ENCODE assay signal across 9 cellular contexts in genomic region chr11:16986434-16987204, GRCh38. TPM values are rescaled to one million over a fixed set of nuclear protein-coding genes. Genes with fewer than 3 reads are reported as not detected.
DNase-seq lines count a peak whose midpoint lies in the region; ATAC-seq and TF ChIP-seq lines count a peak whose summit lies in the region.
"Had no signal": no experiment of that assay in that cellular context is flagged by ENCODE, and none has a peak within 500 bp of the region (broad histone marks: within the 10 kb centered on the region; RNA-seq: fewer than 3 reads in every experiment).

No MANE protein-coding gene starts in this region.

- no peak overlapping the region for H3K4me3 ChIP-seq in DND-41 (ENCODE audit: low read depth in 1 of 2, low read length in 2 of 2)
- no peak overlapping the region for H3K4me3 ChIP-seq in neural progenitor cell

- H3K9ac ChIP-seq in DND-41 (ENCODE audit: low read depth, low read length) (no peak overlapping the region), neural progenitor cell (no peak overlapping the region)

- peak overlapping the region; percentile 28; the same call in 1 of the 2 replicates for H3K4me2 ChIP-seq in DND-41 (ENCODE audit: insufficient read depth, low read length)
- no peak overlapping the region for H3K4me2 ChIP-seq in neural progenitor cell

- H3K27me3 Mint-ChIP-seq in neural progenitor cell (ENCODE audit: insufficient read depth, low read depth) = no peaks in the 10 kb centered on the region

- no peaks in the 10 kb centered on the region for H3F3A ChIP-seq in neural progenitor cell (ENCODE audit: low read depth)

- H2AFZ ChIP-seq in DND-41 (ENCODE audit: low read depth, low read length) (no peak overlapping the region), neural progenitor cell (replicated peaks) (no peak overlapping the region)

- H3K27me3 ChIP-seq in DND-41 (ENCODE audit: insufficient read depth, low read length, poor library complexity) (peaks cover 3% of the 10 kb centered on the region), neural progenitor cell (no peaks in the 10 kb centered on the region)

- no peaks in the 10 kb centered on the region for H3K79me2 ChIP-seq in DND-41 (ENCODE audit: insufficient read depth, low read length)
- H3K79me2 ChIP-seq in neural progenitor cell (ENCODE audit: low read depth) = no peaks in the 10 kb centered on the region

- no peaks in the 10 kb centered on the region for H3K9me3 Mint-ChIP-seq in neural progenitor cell

- intact Hi-C loops in left colon (cut with DNase I, micrococcal nuclease) = no loop called here

- TF ChIP-seq CTCF in DND-41 (IDR thresholded peaks at IDR 0.05; ENCODE audit: borderline replicate concordance, extremely low read depth, low read length, poor library complexity, severe bottlenecking) (no peak), GM20000 (IDR thresholded peaks at IDR 0.05; ENCODE audit: extremely low read depth, missing control alignments) (no peak), neural progenitor cell (IDR thresholded peaks at IDR 0.05) (no peak)

- no peak overlapping the region for H3K27ac Mint-ChIP-seq in neural progenitor cell

- ATAC-seq in DND-41 (ENCODE audit: insufficient read depth, low read depth) (peak; percentile 85), HG03521 (IDR thresholded peaks at IDR 0.05; ENCODE audit: unreplicated experiment) (peak; percentile 92), left colon (peak; percentile 80)

- peaks cover 8% of the 10 kb centered on the region; the same call in 1 of the 2 replicates for H3K4me1 ChIP-seq in DND-41 (ENCODE audit: insufficient read depth, low read length)
- H3K4me1 ChIP-seq in neural progenitor cell = peaks cover 9% of the 10 kb centered on the region

- peak; percentile 43 for DNase-seq in DND-41
- DNase-seq in GM20000 (ENCODE audit: low spot score) = peak; percentile 76
- DNase-seq in activated CD8-positive, alpha-beta memory T cell treated with anti-CD3 and anti-CD28 coated beads for 24 hours = peak; percentile 71
- peak; percentile 88 to 95 for DNase-seq in left colon
- DNase-seq in stimulated activated CD8-positive, alpha-beta memory T cell treated with anti-CD3 and anti-CD28 coated beads, Interleukin-7, amount 100 ng/mL, for 48 hours (ENCODE audit: extremely low read depth in 1 of 2, low read depth in 1 of 2) = peak; percentile 33 to 64
- no peak for DNase-seq in GDM1 (lab: John Stamatoyannopoulos, UW)
- no peak for DNase-seq in neural progenitor cell (ENCODE audit: low spot score)
- DNase-seq: IMR-90 had no signal

- peaks cover 49% of the 10 kb centered on the region for H3K4me1 Mint-ChIP-seq in neural progenitor cell

- H3K4me3 Mint-ChIP-seq in neural progenitor cell = no peak overlapping the region

- H3K36me3 Mint-ChIP-seq in neural progenitor cell = peaks cover 7% of the 10 kb centered on the region

- H4K20me1 ChIP-seq in DND-41 (ENCODE audit: insufficient read depth, low read length) (no peaks in the 10 kb centered on the region), neural progenitor cell (ENCODE audit: low read depth) (peaks cover 41% of the 10 kb centered on the region)

- H3K27ac ChIP-seq in DND-41 (ENCODE audit: low read length) (no peak overlapping the region), neural progenitor cell (no peak overlapping the region)

- H3K36me3 ChIP-seq in DND-41 (ENCODE audit: insufficient read depth, low read length) (no peaks in the 10 kb centered on the region), neural progenitor cell (no peaks in the 10 kb centered on the region)

- H3K9me3 ChIP-seq in DND-41 (ENCODE audit: insufficient read depth, low read length, severe bottlenecking) (no peaks in the 10 kb centered on the region), neural progenitor cell (ENCODE audit: low read depth) (no peaks in the 10 kb centered on the region)

RNA-seq across cellular contexts. Expression of gene PLEKHA7, which starts 27.6 kb away (rescaled TPM):
- 100 to 1,000 TPM in 1 of 2 donors, 10 to 100 TPM in 1; 81.3 to 110 TPM for total RNA-seq in left colon
- total RNA-seq in neural progenitor cell (ENCODE audit: low replicate concordance) = 20.3 and 24.0 TPM in 2 replicates
- total RNA-seq: IMR-90 had no signal

Comparison
In these comparisons a context has a peak if more than half of its experiments do, and no peak if none do; other contexts are left out.
1. DNase-seq: peak in DND-41 (single experiment), GM20000 (single experiment), activated CD8-positive, alpha-beta memory T cell treated with anti-CD3 and anti-CD28 coated beads for 24 hours (single experiment), left colon (2 of 2) and stimulated activated CD8-positive, alpha-beta memory T cell treated with anti-CD3 and anti-CD28 coated beads, Interleukin-7, amount 100 ng/mL, for 48 hours (2 of 2); none in GDM1 (single experiment) and neural progenitor cell (single experiment).
2. Peak in every context shown above with its lines, with median percentiles within 50 percentile points of each other: ATAC-seq.